1 cellular context compared by ENCODE assay signal in the genomic region with DNA sequence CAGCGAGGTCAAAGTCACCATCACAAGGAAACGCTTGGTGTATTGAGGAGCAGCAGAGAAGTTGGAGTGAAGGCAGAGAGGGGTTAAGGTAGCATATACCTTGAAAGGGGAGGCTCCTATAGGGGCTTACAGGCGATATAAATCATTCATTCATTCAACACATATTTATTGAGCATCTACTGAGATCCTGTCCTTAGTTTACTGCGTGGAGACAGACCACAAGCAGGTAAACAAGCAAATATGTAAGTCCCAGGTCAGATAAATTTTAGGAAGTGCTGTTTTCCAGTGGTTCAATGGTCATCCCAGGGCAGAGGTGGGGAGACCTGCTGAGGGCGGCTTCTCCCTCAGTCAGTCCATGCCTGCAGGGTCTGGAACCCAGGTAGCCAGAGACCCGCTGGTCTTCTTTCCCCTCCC.
TF ChIP-seq lines count a peak whose summit lies in the region.

No MANE protein-coding gene starts in this region.

TF ChIP-seq in HepG2, 621 proteins besides CTCF, POLR2A, EP300 and RAD21 (continued from another document):
- TF ChIP-seq, protein P1, sequence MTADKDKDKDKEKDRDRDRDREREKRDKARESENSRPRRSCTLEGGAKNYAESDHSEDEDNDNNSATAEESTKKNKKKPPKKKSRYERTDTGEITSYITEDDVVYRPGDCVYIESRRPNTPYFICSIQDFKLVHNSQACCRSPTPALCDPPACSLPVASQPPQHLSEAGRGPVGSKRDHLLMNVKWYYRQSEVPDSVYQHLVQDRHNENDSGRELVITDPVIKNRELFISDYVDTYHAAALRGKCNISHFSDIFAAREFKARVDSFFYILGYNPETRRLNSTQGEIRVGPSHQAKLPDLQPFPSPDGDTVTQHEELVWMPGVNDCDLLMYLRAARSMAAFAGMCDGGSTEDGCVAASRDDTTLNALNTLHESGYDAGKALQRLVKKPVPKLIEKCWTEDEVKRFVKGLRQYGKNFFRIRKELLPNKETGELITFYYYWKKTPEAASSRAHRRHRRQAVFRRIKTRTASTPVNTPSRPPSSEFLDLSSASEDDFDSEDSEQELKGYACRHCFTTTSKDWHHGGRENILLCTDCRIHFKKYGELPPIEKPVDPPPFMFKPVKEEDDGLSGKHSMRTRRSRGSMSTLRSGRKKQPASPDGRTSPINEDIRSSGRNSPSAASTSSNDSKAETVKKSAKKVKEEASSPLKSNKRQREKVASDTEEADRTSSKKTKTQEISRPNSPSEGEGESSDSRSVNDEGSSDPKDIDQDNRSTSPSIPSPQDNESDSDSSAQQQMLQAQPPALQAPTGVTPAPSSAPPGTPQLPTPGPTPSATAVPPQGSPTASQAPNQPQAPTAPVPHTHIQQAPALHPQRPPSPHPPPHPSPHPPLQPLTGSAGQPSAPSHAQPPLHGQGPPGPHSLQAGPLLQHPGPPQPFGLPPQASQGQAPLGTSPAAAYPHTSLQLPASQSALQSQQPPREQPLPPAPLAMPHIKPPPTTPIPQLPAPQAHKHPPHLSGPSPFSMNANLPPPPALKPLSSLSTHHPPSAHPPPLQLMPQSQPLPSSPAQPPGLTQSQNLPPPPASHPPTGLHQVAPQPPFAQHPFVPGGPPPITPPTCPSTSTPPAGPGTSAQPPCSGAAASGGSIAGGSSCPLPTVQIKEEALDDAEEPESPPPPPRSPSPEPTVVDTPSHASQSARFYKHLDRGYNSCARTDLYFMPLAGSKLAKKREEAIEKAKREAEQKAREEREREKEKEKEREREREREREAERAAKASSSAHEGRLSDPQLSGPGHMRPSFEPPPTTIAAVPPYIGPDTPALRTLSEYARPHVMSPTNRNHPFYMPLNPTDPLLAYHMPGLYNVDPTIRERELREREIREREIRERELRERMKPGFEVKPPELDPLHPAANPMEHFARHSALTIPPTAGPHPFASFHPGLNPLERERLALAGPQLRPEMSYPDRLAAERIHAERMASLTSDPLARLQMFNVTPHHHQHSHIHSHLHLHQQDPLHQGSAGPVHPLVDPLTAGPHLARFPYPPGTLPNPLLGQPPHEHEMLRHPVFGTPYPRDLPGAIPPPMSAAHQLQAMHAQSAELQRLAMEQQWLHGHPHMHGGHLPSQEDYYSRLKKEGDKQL (CRISPR knock-in tag; IDR thresholded peaks at IDR 0.05; ENCODE audit: low read depth) = no peak
- TF ChIP-seq, protein P2, sequence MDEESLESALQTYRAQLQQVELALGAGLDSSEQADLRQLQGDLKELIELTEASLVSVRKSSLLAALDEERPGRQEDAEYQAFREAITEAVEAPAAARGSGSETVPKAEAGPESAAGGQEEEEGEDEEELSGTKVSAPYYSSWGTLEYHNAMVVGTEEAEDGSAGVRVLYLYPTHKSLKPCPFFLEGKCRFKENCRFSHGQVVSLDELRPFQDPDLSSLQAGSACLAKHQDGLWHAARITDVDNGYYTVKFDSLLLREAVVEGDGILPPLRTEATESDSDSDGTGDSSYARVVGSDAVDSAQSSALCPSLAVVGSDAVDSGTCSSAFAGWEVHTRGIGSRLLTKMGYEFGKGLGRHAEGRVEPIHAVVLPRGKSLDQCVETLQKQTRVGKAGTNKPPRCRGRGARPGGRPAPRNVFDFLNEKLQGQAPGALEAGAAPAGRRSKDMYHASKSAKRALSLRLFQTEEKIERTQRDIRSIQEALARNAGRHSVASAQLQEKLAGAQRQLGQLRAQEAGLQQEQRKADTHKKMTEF (CRISPR knock-in tag; IDR thresholded peaks at IDR 0.05) = no peak
- 0 out of 2 replicates have a peak, but pooled peaks have one; percentile 22 for TF ChIP-seq ZNF747 (CRISPR knock-in tag; IDR thresholded peaks at IDR 0.05; ENCODE audit: borderline replicate concordance)
- TF ChIP-seq ZSCAN22 (CRISPR knock-in tag; IDR thresholded peaks at IDR 0.05) = no peak
- TF ChIP-seq ZNF776 (CRISPR knock-in tag; IDR thresholded peaks at IDR 0.05) = peak; percentile 20; the same call in 1 of the 2 replicates
- TF ChIP-seq ATM (IDR thresholded peaks at IDR 0.05; ENCODE audit: borderline replicate concordance) = no peak
- TF ChIP-seq ZNF460 (CRISPR knock-in tag; IDR thresholded peaks at IDR 0.05; ENCODE audit: borderline replicate concordance) = no peak
- TF ChIP-seq POGZ (CRISPR knock-in tag; IDR thresholded peaks at IDR 0.05) = no peak
- TF ChIP-seq, protein P3, sequence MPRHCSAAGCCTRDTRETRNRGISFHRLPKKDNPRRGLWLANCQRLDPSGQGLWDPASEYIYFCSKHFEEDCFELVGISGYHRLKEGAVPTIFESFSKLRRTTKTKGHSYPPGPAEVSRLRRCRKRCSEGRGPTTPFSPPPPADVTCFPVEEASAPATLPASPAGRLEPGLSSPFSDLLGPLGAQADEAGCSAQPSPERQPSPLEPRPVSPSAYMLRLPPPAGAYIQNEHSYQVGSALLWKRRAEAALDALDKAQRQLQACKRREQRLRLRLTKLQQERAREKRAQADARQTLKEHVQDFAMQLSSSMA (CRISPR knock-in tag; IDR thresholded peaks at IDR 0.05) = no peak
- no peak for TF ChIP-seq KDM4B (CRISPR knock-in tag; IDR thresholded peaks at IDR 0.05)
- TF ChIP-seq STAG1 (CRISPR knock-in tag; IDR thresholded peaks at IDR 0.05) = no peak
